Comparison of ENCODE assay signal across 21 cellular contexts in genomic region chrX:7698248-7698647, GRCh38.
"Had no signal": no experiment of that assay in that cellular context is flagged by ENCODE, and none has a peak within 500 bp of the region (broad histone marks: within the 10 kb centered on the region; RNA-seq: fewer than 3 reads in every experiment).

No MANE protein-coding gene starts in this region.

- H3K4me1 ChIP-seq: SJCRH30 had no signal

- ATAC-seq: Panc1, PC-3, Right ventricle myocardium inferior, SK-N-SH treated with all-trans-retinoic acid at 6 μM for 48 hours had no signal

- H3K9me3 ChIP-seq: SJCRH30 had no signal

- H3K27me3 ChIP-seq: SJCRH30 had no signal

- H3K36me3 ChIP-seq: SJCRH30 had no signal

- H3K4me3 ChIP-seq: SJCRH30 had no signal

- DNase-seq: KBM-7, MV-4-11, NCI-H1048, NCI-H1105, NCI-H1417, NCI-H1436 treated with DMSO at 0.1 percent for 48 hours, NCI-H1694, NCI-H187 treated with DMSO at 0.1 percent for 48 hours, NCI-H2029 treated with DMSO at 0.1 percent for 48 hours, NCI-H2171 treated with DMSO at 0.1 percent for 48 hours, NCI-H345, NCI-H446 treated with DMSO at 0.1 percent for 48 hours, NCI-H510A treated with DMSO at 0.1 percent for 48 hours, NCI-H526, NCI-H748 treated with DMSO at 0.1 percent for 48 hours, PC-3, SHP77 treated with DMSO at 0.1 percent for 48 hours, SJCRH30 had no signal

- H3K27ac ChIP-seq: SJCRH30 had no signal
